Comparison of ENCODE assay signal across 12 cellular contexts in genomic region chr16:51549836-51550235, GRCh38.
"Had no signal": no experiment of that assay in that cellular context is flagged by ENCODE, and none has a peak within 500 bp of the region (broad histone marks: within the 10 kb centered on the region; RNA-seq: fewer than 3 reads in every experiment).

No MANE protein-coding gene starts in this region.

- H3K4me3 Mint-ChIP-seq: activated naive CD4-positive, alpha-beta T cell treated with anti-CD3 and anti-CD28 coated beads, Interleukin-2, amount 10 ng/mL, durations not matched to agents 7 days and 5 days; natural killer cell treated with Interleukin-12 subunit alpha and Interleukin-12 subunit beta and Interleukin-15 and Interleukin-18, amount 100 ng/mL, for 72 hours; T-helper 17 cell had no signal

- H3K36me3 Mint-ChIP-seq: activated naive CD4-positive, alpha-beta T cell treated with anti-CD3 and anti-CD28 coated beads, Interleukin-2, amount 10 ng/mL, durations not matched to agents 7 days and 5 days; natural killer cell treated with Interleukin-12 subunit alpha and Interleukin-12 subunit beta and Interleukin-15 and Interleukin-18, amount 100 ng/mL, for 72 hours had no signal

- H3K27me3 Mint-ChIP-seq: activated naive CD4-positive, alpha-beta T cell treated with anti-CD3 and anti-CD28 coated beads, Interleukin-2, amount 10 ng/mL, durations not matched to agents 7 days and 5 days; natural killer cell treated with Interleukin-12 subunit alpha and Interleukin-12 subunit beta and Interleukin-15 and Interleukin-18, amount 100 ng/mL, for 72 hours; T-helper 17 cell had no signal

- H3K27ac Mint-ChIP-seq: activated naive CD4-positive, alpha-beta T cell treated with anti-CD3 and anti-CD28 coated beads, Interleukin-2, amount 10 ng/mL, durations not matched to agents 7 days and 5 days; activated T-helper 2 cell treated with anti-CD3 and anti-CD28 coated beads, Interferon-gamma antibody, Interleukin-2, Interleukin-4, amounts not matched to agents 10 μg/mL and 5 μg/mL and 100 μg/mL, durations not matched to agents 14 hours and 24 hours and 36 hours; natural killer cell treated with Interleukin-12 subunit alpha and Interleukin-12 subunit beta and Interleukin-15 and Interleukin-18, amount 100 ng/mL, for 72 hours; T-helper 17 cell had no signal

- ATAC-seq: left cardiac atrium; natural killer cell treated with Interleukin-12 subunit alpha and Interleukin-12 subunit beta and Interleukin-15 and Interleukin-18, amount 100 ng/mL, for 72 hours; psoas muscle; T-helper 17 cell had no signal

- H3K4me1 Mint-ChIP-seq: activated naive CD4-positive, alpha-beta T cell treated with anti-CD3 and anti-CD28 coated beads, Interleukin-2, amount 10 ng/mL, durations not matched to agents 7 days and 5 days; T-helper 17 cell had no signal

- DNase-seq: activated CD4-positive, alpha-beta T cell treated with anti-CD3 and anti-CD28 coated beads, Interleukin-2, amount 50 U/mL, for 1 hour; activated naive CD4-positive, alpha-beta T cell treated with anti-CD3 and anti-CD28 coated beads, Interleukin-2, amount 10 ng/mL, durations not matched to agents 7 days and 5 days; hypothalamus; left cardiac atrium; psoas muscle; sigmoid colon; stimulated activated CD4-positive, alpha-beta T cell treated with anti-CD3 and anti-CD28 coated beads, Interleukin-2, amount 100 ng/mL, for 48 hours; stimulated activated naive CD4-positive, alpha-beta T cell treated with Interleukin-2 at 50 U/mL for 16 hours; T-helper 17 cell; trophoblast cell had no signal
